ENCODE assay signal across 14 cellular contexts in the genomic region with DNA sequence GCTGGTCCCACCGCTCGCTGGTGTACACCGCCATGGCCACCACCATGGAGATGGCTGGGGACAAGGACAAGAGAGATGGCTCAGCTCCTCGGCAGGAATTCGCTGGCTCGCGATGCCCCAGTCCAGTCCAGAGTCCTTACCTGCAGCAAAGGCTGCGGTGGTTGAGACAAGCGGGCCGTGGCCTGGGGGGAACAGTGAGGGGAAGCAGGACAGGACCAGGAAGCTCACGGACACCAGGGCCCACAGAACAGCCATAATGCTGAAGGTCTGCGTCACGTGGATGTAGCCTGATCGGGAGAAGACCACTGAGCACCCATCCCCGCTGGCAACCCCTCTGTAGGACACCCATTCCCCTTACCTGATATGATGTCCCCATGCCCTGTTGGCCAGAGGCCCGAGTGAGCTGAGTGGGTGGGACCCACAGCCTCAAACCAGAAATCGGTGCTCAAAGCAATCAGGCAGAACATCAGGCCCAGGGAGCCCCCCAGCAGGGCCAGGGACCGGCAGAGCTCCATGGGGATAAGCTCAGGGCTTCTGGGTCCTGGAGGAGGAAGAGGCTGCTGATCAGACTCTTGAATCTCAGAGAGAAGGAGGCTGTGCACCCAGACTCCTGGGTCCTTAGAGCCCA. TPM values are rescaled to one million over a fixed set of nuclear protein-coding genes. Genes with fewer than 3 reads are reported as not detected.
DNase-seq lines count a peak whose midpoint lies in the region; ATAC-seq, FAIRE-seq and TF ChIP-seq lines count a peak whose summit lies in the region.
"Had no signal": no experiment of that assay in that cellular context is flagged by ENCODE, and none has a peak within 500 bp of the region (broad histone marks: within the 10 kb centered on the region; RNA-seq: fewer than 3 reads in every experiment).

No MANE protein-coding gene starts in this region.

- TF ChIP-seq POLR2A in GM12891 (IDR thresholded peaks at IDR 0.05; ENCODE audit: low read depth, low read length) = no peak

- intact Hi-C loops in CD4-positive, alpha-beta T cell (cut with DNase I, micrococcal nuclease) = no loop called here

- FAIRE-seq in GM12891 (lab: Jason Lieb, UNC) = peak; percentile 40
- FAIRE-seq: endothelial cell of umbilical vein had no signal

- ATAC-seq in CD4-positive, alpha-beta T cell (ENCODE audit: poor library complexity) = no peak
- no peak for ATAC-seq in natural killer cell treated with Interleukin-12 subunit alpha and Interleukin-12 subunit beta and Interleukin-15 and Interleukin-18, amount 100 ng/mL, for 72 hours
- ATAC-seq in GM21786 (IDR thresholded peaks at IDR 0.05; ENCODE audit: unreplicated experiment) (no peak), HG03432 (IDR thresholded peaks at IDR 0.05; ENCODE audit: unreplicated experiment) (no peak)

- POLR2A ChIA-PET in CD4-positive, alpha-beta T cell (lab: Charles Lee) = no interaction called here

- no peaks in the 10 kb centered on the region for H3K9me3 ChIP-seq in CD4-positive, alpha-beta T cell (ENCODE audit: control insufficient read depth, low read length)
- H3K9me3 ChIP-seq: MG63, right atrium auricular region had no signal

- no peak for TF ChIP-seq CTCF in CD4-positive, alpha-beta T cell (IDR thresholded peaks at IDR 0.05)

- no peak for DNase-seq in CD4-positive, alpha-beta T cell
- DNase-seq in GM12891 (ENCODE audit: insufficient read length, low spot score) (no peak), Ammon's horn (ENCODE audit: low spot score) (no peak)
- DNase-seq in activated naive CD8-positive, alpha-beta T cell treated with anti-CD3 and anti-CD28 coated beads for 36 hours = no peak
- DNase-seq in natural killer cell treated with Interleukin-12 subunit alpha and Interleukin-12 subunit beta and Interleukin-15 and Interleukin-18, amount 100 ng/mL, for 72 hours (ENCODE audit: low spot score) = no peak
- DNase-seq in activated CD4-positive, alpha-beta T cell treated with anti-CD3 and anti-CD28 coated beads, Interleukin-2, amount 50 U/mL, for 48 hours = no peak
- DNase-seq: MG63 had no signal

- peak overlapping the region; percentile 84 for H3K27ac Mint-ChIP-seq in CD4-positive, alpha-beta T cell
- peak overlapping the region; percentile 99 for H3K27ac Mint-ChIP-seq in activated naive CD8-positive, alpha-beta T cell treated with anti-CD3 and anti-CD28 coated beads for 36 hours
- H3K27ac Mint-ChIP-seq in natural killer cell treated with Interleukin-12 subunit alpha and Interleukin-12 subunit beta and Interleukin-15 and Interleukin-18, amount 100 ng/mL, for 72 hours = peak overlapping the region; percentile 87 to 93

- no peaks in the 10 kb centered on the region for H3K36me3 Mint-ChIP-seq in CD4-positive, alpha-beta T cell (ENCODE audit: low read depth)
- peaks cover 25% of the 10 kb centered on the region for H3K36me3 Mint-ChIP-seq in activated naive CD8-positive, alpha-beta T cell treated with anti-CD3 and anti-CD28 coated beads for 36 hours
- peaks cover 17% of the 10 kb centered on the region for H3K36me3 Mint-ChIP-seq in natural killer cell treated with Interleukin-12 subunit alpha and Interleukin-12 subunit beta and Interleukin-15 and Interleukin-18, amount 100 ng/mL, for 72 hours

- no peaks in the 10 kb centered on the region for H3K27me3 ChIP-seq in CD4-positive, alpha-beta T cell (ENCODE audit: control insufficient read depth, insufficient read depth, low read length)
- H3K27me3 ChIP-seq: MG63, right atrium auricular region had no signal

- H3K27ac ChIP-seq in CD4-positive, alpha-beta T cell (ENCODE audit: low read depth, low read length) = no peak overlapping the region
- H3K27ac ChIP-seq: right atrium auricular region, VCaP had no signal

- CTCF ChIA-PET in CD4-positive, alpha-beta T cell (lab: Charles Lee) = no interaction called here

- peaks cover 76% of the 10 kb centered on the region for H3K4me1 Mint-ChIP-seq in CD4-positive, alpha-beta T cell (ENCODE audit: low read depth)
- H3K4me1 Mint-ChIP-seq in activated naive CD8-positive, alpha-beta T cell treated with anti-CD3 and anti-CD28 coated beads for 36 hours = peaks cover 69% of the 10 kb centered on the region
- peaks cover 62 to 67% of the 10 kb centered on the region in 2 donors for H3K4me1 Mint-ChIP-seq in natural killer cell treated with Interleukin-12 subunit alpha and Interleukin-12 subunit beta and Interleukin-15 and Interleukin-18, amount 100 ng/mL, for 72 hours (ENCODE audit: low read depth in 2 of 2)

- no peaks in the 10 kb centered on the region for H3K9me3 Mint-ChIP-seq in CD4-positive, alpha-beta T cell
- H3K9me3 Mint-ChIP-seq in activated naive CD8-positive, alpha-beta T cell treated with anti-CD3 and anti-CD28 coated beads for 36 hours = peaks cover 9% of the 10 kb centered on the region
- no peaks in the 10 kb centered on the region for H3K9me3 Mint-ChIP-seq in natural killer cell treated with Interleukin-12 subunit alpha and Interleukin-12 subunit beta and Interleukin-15 and Interleukin-18, amount 100 ng/mL, for 72 hours

- no peak overlapping the region for H3K4me3 Mint-ChIP-seq in CD4-positive, alpha-beta T cell
- peak overlapping the region; percentile 80 for H3K4me3 Mint-ChIP-seq in activated naive CD8-positive, alpha-beta T cell treated with anti-CD3 and anti-CD28 coated beads for 36 hours
- peak overlapping the region; percentile 100 for H3K4me3 Mint-ChIP-seq in natural killer cell treated with Interleukin-12 subunit alpha and Interleukin-12 subunit beta and Interleukin-15 and Interleukin-18, amount 100 ng/mL, for 72 hours

- H3K27me3 Mint-ChIP-seq in CD4-positive, alpha-beta T cell = no peaks in the 10 kb centered on the region
- H3K27me3 Mint-ChIP-seq in activated naive CD8-positive, alpha-beta T cell treated with anti-CD3 and anti-CD28 coated beads for 36 hours = no peaks in the 10 kb centered on the region
- no peaks in the 10 kb centered on the region for H3K27me3 Mint-ChIP-seq in natural killer cell treated with Interleukin-12 subunit alpha and Interleukin-12 subunit beta and Interleukin-15 and Interleukin-18, amount 100 ng/mL, for 72 hours

TF ChIP-seq in GM12891, 5 proteins besides CTCF, POLR2A, EP300 and RAD21:
- TF ChIP-seq POLR2AphosphoS5 (IDR thresholded peaks at IDR 0.05; ENCODE audit: low read depth, low read length) = no peak
- no peak for TF ChIP-seq POU2F2 (IDR thresholded peaks at IDR 0.05; ENCODE audit: low read depth, low read length)
- TF ChIP-seq TAF1 (IDR thresholded peaks at IDR 0.05; ENCODE audit: low read depth, low read length) = no peak
- no peak for TF ChIP-seq SPI1 (IDR thresholded peaks at IDR 0.05; ENCODE audit: low read depth, low read length)
- TF ChIP-seq PAX5 (IDR thresholded peaks at IDR 0.05; ENCODE audit: insufficient read depth, low read length, severe bottlenecking) = no peak
TF ChIP-seq in GM12891: peak in this region for 0.

RNA-seq across cellular contexts. Expression of a gene that starts 0.3 kb away (rescaled TPM):
- total RNA-seq in CD4-positive, alpha-beta T cell = 1 to 10 TPM; 6.2 to 7.2 TPM
- 19.4 TPM for polyA plus RNA-seq in GM12891 (2012; ENCODE audit: low read depth, missing spikeins)
- total RNA-seq in activated naive CD8-positive, alpha-beta T cell treated with anti-CD3 and anti-CD28 coated beads for 36 hours = 10 to 100 TPM; 85.3 to 91.9 TPM
- total RNA-seq in natural killer cell treated with Interleukin-12 subunit alpha and Interleukin-12 subunit beta and Interleukin-15 and Interleukin-18, amount 100 ng/mL, for 72 hours = 1,000 to 10,000 TPM; 1,196 to 2,045 TPM
- total RNA-seq: endothelial cell of umbilical vein, myocyte, SK-MEL-5 had no signal
- polyA plus RNA-seq: endothelial cell of umbilical vein had no signal

RNA-seq across cellular contexts. Expression of a gene that starts 3.3 kb away (rescaled TPM):
- under 1 TPM; 0.60 to 0.84 TPM for total RNA-seq in CD4-positive, alpha-beta T cell
- polyA plus RNA-seq in GM12891 (2012; ENCODE audit: low read depth, missing spikeins) = 1.0 TPM
- 1 to 10 TPM; 2.0 to 3.8 TPM for total RNA-seq in activated naive CD8-positive, alpha-beta T cell treated with anti-CD3 and anti-CD28 coated beads for 36 hours
- total RNA-seq in natural killer cell treated with Interleukin-12 subunit alpha and Interleukin-12 subunit beta and Interleukin-15 and Interleukin-18, amount 100 ng/mL, for 72 hours = 10 to 100 TPM; 49.6 to 74.3 TPM
- total RNA-seq: myocyte, right atrium auricular region, SK-MEL-5 had no signal
- polyA plus RNA-seq: endothelial cell of umbilical vein had no signal

RNA-seq across cellular contexts. Expression of a gene that starts 5.9 kb away (rescaled TPM):
- 10 to 100 TPM; 29.7 to 30.1 TPM for total RNA-seq in CD4-positive, alpha-beta T cell
- polyA plus RNA-seq in GM12891 (2012; ENCODE audit: low read depth, missing spikeins) = 106 TPM
- 100 to 1,000 TPM; 115 to 130 TPM for total RNA-seq in activated naive CD8-positive, alpha-beta T cell treated with anti-CD3 and anti-CD28 coated beads for 36 hours
- 10 to 100 TPM; 41.1 to 83.8 TPM for total RNA-seq in natural killer cell treated with Interleukin-12 subunit alpha and Interleukin-12 subunit beta and Interleukin-15 and Interleukin-18, amount 100 ng/mL, for 72 hours

RNA-seq across cellular contexts. Expression of a gene that starts 15.6 kb away (rescaled TPM):
- not detected for total RNA-seq in CD4-positive, alpha-beta T cell
- 1.5 TPM for polyA plus RNA-seq in GM12891 (2012; ENCODE audit: low read depth, missing spikeins)
- not detected for total RNA-seq in activated naive CD8-positive, alpha-beta T cell treated with anti-CD3 and anti-CD28 coated beads for 36 hours
- total RNA-seq in natural killer cell treated with Interleukin-12 subunit alpha and Interleukin-12 subunit beta and Interleukin-15 and Interleukin-18, amount 100 ng/mL, for 72 hours = 10 to 100 TPM in 1 of 2 donors, 1 to 10 TPM in 1; 2.1 to 12.6 TPM
- total RNA-seq: endothelial cell of umbilical vein, myocyte, right atrium auricular region, SK-MEL-5 had no signal
- polyA plus RNA-seq: endothelial cell of umbilical vein had no signal

RNA-seq across cellular contexts. Expression of a gene that starts 18.3 kb away (rescaled TPM):
- not detected for total RNA-seq in CD4-positive, alpha-beta T cell
- 0.26 TPM for polyA plus RNA-seq in GM12891 (2012; ENCODE audit: low read depth, missing spikeins)
- under 1 TPM in 1 of 2 experiments, not detected in 1; 0.39 TPM for total RNA-seq in activated naive CD8-positive, alpha-beta T cell treated with anti-CD3 and anti-CD28 coated beads for 36 hours
- under 1 TPM; 0.78 to 0.98 TPM for total RNA-seq in natural killer cell treated with Interleukin-12 subunit alpha and Interleukin-12 subunit beta and Interleukin-15 and Interleukin-18, amount 100 ng/mL, for 72 hours
- total RNA-seq: endothelial cell of umbilical vein, myocyte, right atrium auricular region, SK-MEL-5 had no signal
- polyA plus RNA-seq: endothelial cell of umbilical vein had no signal

Comparison
In these comparisons a context has a peak if more than half of its experiments do, and no peak if none do; other contexts are left out.
1. RNA of a gene that starts 0.3 kb away (total RNA-seq): 1,196 to 2,045 TPM in natural killer cell treated with Interleukin-12 subunit alpha and Interleukin-12 subunit beta and Interleukin-15 and Interleukin-18, amount 100 ng/mL, for 72 hours; 85.3 to 91.9 TPM in activated naive CD8-positive, alpha-beta T cell treated with anti-CD3 and anti-CD28 coated beads for 36 hours and 6.2 to 7.2 TPM in CD4-positive, alpha-beta T cell; every median in the first group is over 10 times any median in the second.
2. RNA of a gene that starts 3.3 kb away (total RNA-seq): 49.6 to 74.3 TPM in natural killer cell treated with Interleukin-12 subunit alpha and Interleukin-12 subunit beta and Interleukin-15 and Interleukin-18, amount 100 ng/mL, for 72 hours; 2.0 to 3.8 TPM in activated naive CD8-positive, alpha-beta T cell treated with anti-CD3 and anti-CD28 coated beads for 36 hours and 0.60 to 0.84 TPM in CD4-positive, alpha-beta T cell; every median in the first group is over 10 times any median in the second.
3. Peak in every context shown above with its lines, with median percentiles within 50 percentile points of each other: H3K27ac Mint-ChIP-seq.